1 cellular context compared by ENCODE assay signal in the genomic region with DNA sequence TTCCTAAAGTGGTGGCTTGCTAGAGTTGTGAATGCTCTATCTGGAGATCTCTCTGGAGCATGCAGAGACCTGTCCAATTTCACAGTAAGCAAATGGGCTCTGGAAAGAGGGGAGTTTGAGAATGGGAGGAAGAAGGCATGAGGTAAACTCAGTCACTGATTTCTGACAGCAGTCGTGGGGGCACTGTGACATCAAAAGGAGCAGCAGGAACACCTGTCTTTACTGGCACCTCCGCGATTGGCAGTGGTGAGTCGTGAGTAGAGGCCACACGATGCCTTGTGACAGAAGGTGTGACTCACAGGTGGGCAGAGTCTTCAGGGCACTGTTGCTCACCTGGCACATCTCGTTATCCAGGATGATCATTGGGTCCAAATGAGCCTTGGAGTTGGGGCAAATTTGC.
TF ChIP-seq lines count a peak whose summit lies in the region.

No MANE protein-coding gene starts in this region.

TF ChIP-seq in IMR-90, 13 proteins besides CTCF, POLR2A, EP300 and RAD21 (continued from another document):
- TF ChIP-seq BHLHE40 (IDR thresholded peaks at IDR 0.05; ENCODE audit: low read depth, low read length) (no peak), MAZ (IDR thresholded peaks at IDR 0.05; ENCODE audit: borderline replicate concordance, low read depth, low read length) (no peak), NFE2L2 (IDR thresholded peaks at IDR 0.05; ENCODE audit: low read depth, low read length) (no peak), CEBPB (IDR thresholded peaks at IDR 0.05; ENCODE audit: low read depth, low read length) (no peak)
